Comparison of ENCODE assay signal across 8 cellular contexts in the genomic region with DNA sequence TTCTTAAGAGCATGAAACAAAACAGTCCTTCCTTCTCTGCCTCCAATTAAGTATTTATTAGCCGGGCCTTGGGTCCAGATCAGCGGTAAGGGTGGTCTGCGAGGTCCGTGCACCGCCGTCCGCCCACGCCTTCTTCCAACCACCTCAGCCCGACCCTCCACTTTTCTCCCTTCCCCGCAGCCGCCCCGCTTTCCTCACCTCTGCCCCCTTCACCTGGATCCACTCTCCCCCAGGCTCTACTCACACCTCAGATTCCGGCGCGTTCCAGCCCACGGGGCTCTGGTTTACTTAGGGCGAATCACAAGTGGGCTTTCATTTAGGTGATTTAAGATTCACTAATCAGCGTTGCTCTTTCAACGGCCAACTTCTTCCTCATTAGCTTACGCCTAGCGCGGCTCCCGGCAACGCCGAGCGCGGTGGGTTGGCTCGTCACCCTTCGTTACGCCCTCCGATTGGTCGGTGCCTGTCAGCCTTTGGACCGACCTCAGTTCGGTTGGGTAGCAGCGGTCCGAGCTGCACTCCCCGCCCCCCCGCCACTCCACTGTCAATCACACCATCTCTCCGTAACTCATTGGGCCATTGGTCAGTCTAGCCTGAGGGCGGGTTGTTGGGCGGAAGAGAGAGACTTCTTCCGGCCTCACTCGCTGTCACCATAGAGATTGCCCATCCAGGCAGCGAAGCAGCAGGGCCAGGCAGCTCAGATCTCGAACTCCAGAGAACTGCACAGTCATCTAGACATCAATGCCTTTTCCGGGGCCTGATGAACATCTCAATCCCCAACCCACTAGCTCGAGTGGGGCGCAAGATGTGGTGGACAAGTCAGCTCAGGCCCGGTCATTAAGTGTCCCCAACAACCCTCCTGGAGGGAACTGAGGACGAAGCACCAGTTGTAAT. TPM values are rescaled to one million over a fixed set of nuclear protein-coding genes. Genes with fewer than 3 reads are reported as not detected.
DNase-seq lines count a peak whose midpoint lies in the region; ATAC-seq and TF ChIP-seq lines count a peak whose summit lies in the region.

A gene (minus strand): TSS at position 286 of the 894 bp plus-strand sequence. CDS start 9,385 bp downstream, outside the sequence.

- peaks cover 17% of the 10 kb centered on the region for H3K4me1 Mint-ChIP-seq in T-helper 1 cell treated with Interleukin-12 subunit alpha and Interleukin-12 subunit beta and Interleukin-4 antibody, amounts not matched to agents 30 μg/mL and 1 μg/mL, for 36 hours (ENCODE audit: low read depth)

- in situ Hi-C loops in GM13977 (cut with MboI; ENCODE audit: low pct_unique_long_range_greater_than_20kb, low sequenced_read_pairs, unreplicated experiment): no loop called here

- peak within 1 kb of the TSS; percentile 64 to 93 (median 76) for H3K4me3 ChIP-seq in heart right ventricle
- H3K4me3 ChIP-seq in upper lobe of left lung: peak within 1 kb of the TSS; percentile 71 to 90 (median 78)

- intact Hi-C loops in heart right ventricle (cut with DNase I): loop anchor here in 1 of 10 donors (10.0 kb wide), 1 partner anchor 157 kb away; a partner anchor contains a TSS
- intact Hi-C loops in posterior cingulate gyrus (cut with DNase I): no loop called here

- TF ChIP-seq POLR2A in upper lobe of left lung (IDR thresholded peaks at IDR 0.05): peak in 1 of 4 donors; percentile 63

- H3K27me3 ChIP-seq in heart right ventricle (peaks cover 0 to 3% (median 0%) of the 10 kb centered on the region in 7 donors), upper lobe of left lung (no peaks in the 10 kb centered on the region)

- H3K27ac Mint-ChIP-seq in T-helper 1 cell treated with Interleukin-12 subunit alpha and Interleukin-12 subunit beta and Interleukin-4 antibody, amounts not matched to agents 30 μg/mL and 1 μg/mL, for 36 hours: peak within 1 kb of the TSS; percentile 98

- H3K27ac ChIP-seq in heart right ventricle: peak within 1 kb of the TSS in 9 of 10 donors; percentile 47 to 80 (median 74)
- H3K27ac ChIP-seq in upper lobe of left lung: peak within 1 kb of the TSS; percentile 70 to 89 (median 86)

- peaks cover 10% of the 10 kb centered on the region for H3K9me3 Mint-ChIP-seq in T-helper 1 cell treated with Interleukin-12 subunit alpha and Interleukin-12 subunit beta and Interleukin-4 antibody, amounts not matched to agents 30 μg/mL and 1 μg/mL, for 36 hours

- DNase-seq in GM13977 (ENCODE audit: low spot score): peak; percentile 93
- DNase-seq in NCI-H1694 (lab: John Stamatoyannopoulos, UW): peak; percentile 90
- peak; percentile 89 for DNase-seq in amniotic stem cell (lab: John Stamatoyannopoulos, UW)
- peak; percentile 99 to 100 for DNase-seq in heart right ventricle
- DNase-seq in posterior cingulate gyrus: peak; percentile 99 to 100 (median 100)
- DNase-seq in upper lobe of left lung: peak; percentile 97 to 100

- H3K9me3 ChIP-seq in heart right ventricle (no peaks in the 10 kb centered on the region), upper lobe of left lung (no peaks in the 10 kb centered on the region)

- no peak for TF ChIP-seq EP300 in upper lobe of left lung (IDR thresholded peaks at IDR 0.05)

- peak; percentile 95 for ATAC-seq in HG02884 (IDR thresholded peaks at IDR 0.05; ENCODE audit: unreplicated experiment)
- peak; percentile 99 to 100 (median 100) for ATAC-seq in heart right ventricle
- ATAC-seq in upper lobe of left lung (ENCODE audit: low FRiP score in 2 of 2): peak; percentile 100

- TF ChIP-seq CTCF in GM13977 (IDR thresholded peaks at IDR 0.05; ENCODE audit: extremely low read depth, insufficient read depth, missing control alignments): no peak
- no peak for TF ChIP-seq CTCF in heart right ventricle (IDR thresholded peaks at IDR 0.05)
- TF ChIP-seq CTCF in upper lobe of left lung (IDR thresholded peaks at IDR 0.05): no peak

- H3K36me3 Mint-ChIP-seq in T-helper 1 cell treated with Interleukin-12 subunit alpha and Interleukin-12 subunit beta and Interleukin-4 antibody, amounts not matched to agents 30 μg/mL and 1 μg/mL, for 36 hours (ENCODE audit: low read depth): peaks cover 7% of the 10 kb centered on the region

- peaks cover 2% of the 10 kb centered on the region for H3K27me3 Mint-ChIP-seq in T-helper 1 cell treated with Interleukin-12 subunit alpha and Interleukin-12 subunit beta and Interleukin-4 antibody, amounts not matched to agents 30 μg/mL and 1 μg/mL, for 36 hours (ENCODE audit: low read depth)

- peaks cover 0 to 6% (median 0%) of the 10 kb centered on the region in 9 donors for H3K36me3 ChIP-seq in heart right ventricle
- no peaks in the 10 kb centered on the region for H3K36me3 ChIP-seq in upper lobe of left lung

- H3K4me1 ChIP-seq in heart right ventricle: peaks cover 0 to 15% (median 9%) of the 10 kb centered on the region in 9 donors
- peaks cover 5 to 15% (median 9%) of the 10 kb centered on the region in 4 donors for H3K4me1 ChIP-seq in upper lobe of left lung

- H3K4me3 Mint-ChIP-seq in T-helper 1 cell treated with Interleukin-12 subunit alpha and Interleukin-12 subunit beta and Interleukin-4 antibody, amounts not matched to agents 30 μg/mL and 1 μg/mL, for 36 hours: peak within 1 kb of the TSS; percentile 100

- WGBS in heart right ventricle, 2 donors: 7% methylated on average over 50 of the region's 50 CpGs
- WGBS in upper lobe of left lung, 2 donors: 8 to 10% methylated on average over 34 to 49 of the region's 50 CpGs

RNA-seq across cellular contexts. Expression of the gene that starts here (rescaled TPM):
- total RNA-seq in heart right ventricle (1 to 10 TPM; 4.5 to 7.8 (median 6.7) TPM), upper lobe of left lung (10 to 100 TPM; 11.1 to 25.1 (median 17.3) TPM)
- 10 to 100 TPM in 1 of 2 donors, 1 to 10 TPM in 1; 7.6 to 17.1 TPM for polyA plus RNA-seq in heart right ventricle

Comparison
In these comparisons a context has a peak if more than half of its experiments do, and no peak if none do; other contexts are left out.
1. Peak in every context shown above with its lines: DNase-seq, ATAC-seq, H3K4me3 ChIP-seq and H3K27ac ChIP-seq.